In genomic region chr3:32453346-32453745, GRCh38 we compare ENCODE assay signal across 12 cellular contexts. TPM values are rescaled to one million over a fixed set of nuclear protein-coding genes. Genes with fewer than 3 reads are reported as not detected.
DNase-seq lines count a peak whose midpoint lies in the region; ATAC-seq and TF ChIP-seq lines count a peak whose summit lies in the region.
"Had no signal": no experiment of that assay in that cellular context is flagged by ENCODE, and none has a peak within 500 bp of the region (broad histone marks: within the 10 kb centered on the region; RNA-seq: fewer than 3 reads in every experiment).

No MANE protein-coding gene starts in this region.

- BruUV-seq in PC-3 (replicated peaks; lab: Mats Ljungman, UMichigan), result no TSS peak

- ATAC-seq in PC-3, result peak; percentile 26; the same call in 1 of the 2 replicates
- ATAC-seq: activated CD4-positive, CD25-positive, alpha-beta regulatory T cell treated with anti-CD3 and anti-CD28 coated beads, Interleukin-2, amount 50 U/mL, for 24 hours had no signal

- peaks cover 41% of the 10 kb centered on the region for H3K36me3 ChIP-seq in PC-3 (ENCODE audit: low read depth, low read length)
- H3K36me3 ChIP-seq in effector memory CD4-positive, alpha-beta T cell (ENCODE audit: control insufficient read depth, insufficient read depth, low read length), result peaks cover 22% of the 10 kb centered on the region

- H3K9me2 ChIP-seq in PC-3 (replicated peaks; ENCODE audit: low read length), result no peaks in the 10 kb centered on the region

- POLR2A ChIA-PET in PC-3 (lab: Charles Lee; ENCODE audit: unreplicated experiment), result no interaction called here

- no peak overlapping the region for H2AFZ ChIP-seq in PC-3 (ENCODE audit: low read length)

- no peaks in the 10 kb centered on the region for H3K27me3 ChIP-seq in PC-3 (ENCODE audit: low read length)
- no peaks in the 10 kb centered on the region for H3K27me3 ChIP-seq in effector memory CD4-positive, alpha-beta T cell (replicated peaks; ENCODE audit: control insufficient read depth, insufficient read depth, low read length, poor library complexity, severe bottlenecking)

- intact Hi-C loops in PC-3 (cut with micrococcal nuclease), result no loop called here

- no peaks in the 10 kb centered on the region for H3K9me3 ChIP-seq in PC-3 (ENCODE audit: low read length)
- no peaks in the 10 kb centered on the region for H3K9me3 ChIP-seq in effector memory CD4-positive, alpha-beta T cell (ENCODE audit: control insufficient read depth, low read length)

- no peak overlapping the region for H3K9ac ChIP-seq in PC-3 (ENCODE audit: low read length)

- no peaks in the 10 kb centered on the region for H3F3A ChIP-seq in PC-3 (ENCODE audit: low read length, unreplicated experiment)

- no peaks in the 10 kb centered on the region for H3K4me1 ChIP-seq in PC-3 (ENCODE audit: insufficient read depth, low read length)
- peaks cover 34% of the 10 kb centered on the region for H3K4me1 ChIP-seq in effector memory CD4-positive, alpha-beta T cell (ENCODE audit: control insufficient read depth, insufficient read depth, low read length, poor library complexity, severe bottlenecking)

- H3K79me2 ChIP-seq in PC-3 (ENCODE audit: low read length), result no peaks in the 10 kb centered on the region

- peak; percentile 13 for DNase-seq in activated CD8-positive, alpha-beta memory T cell treated with anti-CD3 and anti-CD28 coated beads, Interleukin-2, amount 50 U/mL, for 48 hours
- DNase-seq in activated CD8-positive, alpha-beta memory T cell treated with anti-CD3 and anti-CD28 coated beads for 24 hours, result no peak
- DNase-seq in PC-3 (no peak), retinal pigment epithelial cell (ENCODE audit: low read depth) (peak; percentile 52), NCI-H2196 treated with DMSO at 0.1 percent for 48 hours (lab: John Stamatoyannopoulos, UW; ENCODE audit: unreplicated experiment) (no peak), NK-92 (lab: John Stamatoyannopoulos, UW; ENCODE audit: unreplicated experiment) (no peak), GM20000 (ENCODE audit: low spot score) (no peak)
- DNase-seq in effector memory CD4-positive, alpha-beta T cell, result no peak
- DNase-seq: cerebellar nuclear complex, mesendoderm, MM.1S had no signal

- H3K4me2 ChIP-seq in PC-3 (ENCODE audit: low read length), result no peak overlapping the region

- CTCF ChIA-PET in PC-3 (lab: Charles Lee), result no interaction called here

- H3K27ac ChIP-seq in PC-3 (ENCODE audit: low read length), result no peak overlapping the region
- H3K27ac ChIP-seq in effector memory CD4-positive, alpha-beta T cell (ENCODE audit: insufficient read depth, low read length, poor library complexity, severe bottlenecking), result peak overlapping the region; percentile 3

- no peaks in the 10 kb centered on the region for H4K20me1 ChIP-seq in PC-3 (ENCODE audit: low read length)

- TF ChIP-seq CTCF in PC-3 (conservative IDR thresholded peaks at IDR 0.05; ENCODE audit: low read depth, low read length) (no peak), retinal pigment epithelial cell (conservative IDR thresholded peaks at IDR 0.05; ENCODE audit: low read depth, low read length) (no peak), GM20000 (IDR thresholded peaks at IDR 0.05; ENCODE audit: extremely low read depth, missing control alignments) (no peak)

- H3K4me3 ChIP-seq in PC-3 (ENCODE audit: low read length) (no peak overlapping the region), retinal pigment epithelial cell (ENCODE audit: low read length) (no peak overlapping the region)
- no peak overlapping the region for H3K4me3 ChIP-seq in effector memory CD4-positive, alpha-beta T cell (ENCODE audit: insufficient read depth, low read depth, low read length, poor library complexity, severe bottlenecking)

RNA-seq across cellular contexts. Expression of gene CMTM6, which starts 49.3 kb away (rescaled TPM):
- 53.3 and 67.4 TPM in 2 replicates for total RNA-seq in PC-3 (2014; rRNA removed)

Comparison
In these comparisons a context has a peak if more than half of its experiments do, and no peak if none do; other contexts are left out.
1. DNase-seq: peak in activated CD8-positive, alpha-beta memory T cell treated with anti-CD3 and anti-CD28 coated beads, Interleukin-2, amount 50 U/mL, for 48 hours (single experiment) and retinal pigment epithelial cell (single experiment); none in activated CD8-positive, alpha-beta memory T cell treated with anti-CD3 and anti-CD28 coated beads for 24 hours (single experiment), PC-3 (single experiment), effector memory CD4-positive, alpha-beta T cell (0 of 3), NCI-H2196 treated with DMSO at 0.1 percent for 48 hours (single experiment), NK-92 (single experiment) and GM20000 (single experiment).